Comparison of ENCODE assay signal across 8 cellular contexts in the genomic region with DNA sequence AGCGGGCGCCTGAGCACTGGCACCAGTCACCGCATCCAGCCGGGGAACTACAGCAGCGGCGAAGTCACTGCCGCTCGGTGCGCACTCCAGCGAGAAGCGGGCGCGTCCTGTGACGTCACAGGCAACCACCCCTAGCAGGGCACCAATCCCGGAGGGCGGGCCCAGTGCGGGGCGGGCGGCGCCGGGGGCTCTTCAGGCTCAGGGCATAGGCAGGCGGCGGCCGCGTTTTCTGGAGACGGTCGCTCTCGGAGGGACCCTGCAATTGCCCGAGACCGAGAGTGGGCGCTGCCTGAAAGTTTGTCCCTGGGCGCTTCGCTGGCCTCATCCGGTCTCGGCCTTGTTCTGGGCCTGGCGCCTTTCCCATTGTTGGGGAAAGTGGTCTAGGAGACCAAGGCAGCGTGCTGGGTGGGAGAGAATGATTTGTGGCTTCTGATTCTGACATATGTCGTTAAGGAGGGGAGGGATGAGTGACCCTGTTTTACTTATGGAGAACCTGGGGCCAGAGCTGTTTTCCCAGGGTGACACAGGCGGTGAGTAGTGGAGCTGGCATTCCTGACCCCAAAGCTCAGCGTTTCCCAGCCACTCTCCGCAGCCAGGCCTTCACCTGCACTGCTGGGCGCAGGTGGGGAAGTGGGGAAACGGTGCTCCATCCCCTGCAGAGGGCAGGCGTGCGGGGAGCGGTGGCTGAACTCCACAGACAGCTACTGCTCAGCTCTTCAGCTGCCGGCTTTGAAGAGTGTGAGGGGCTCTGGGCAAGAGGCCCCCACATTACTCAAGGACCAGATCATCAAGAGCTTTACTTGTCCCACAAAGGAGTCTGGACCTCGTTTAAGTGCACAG. TPM values are rescaled to one million over a fixed set of nuclear protein-coding genes. Genes with fewer than 3 reads are reported as not detected.
DNase-seq lines count a peak whose midpoint lies in the region; ATAC-seq, FAIRE-seq and TF ChIP-seq lines count a peak whose summit lies in the region.
"Not testable (repeated sequence)": the region's sequence is repeated elsewhere in the genome, so short reads cannot be mapped to it uniquely, and the experiment has no call there.

TSS of gene FAHD2B (minus strand) at position 111 of the 840 bp plus-strand sequence. CDS start 3,176 bp downstream, outside the sequence.

- H3K27me3 ChIP-seq in pancreas: not testable (repeated sequence)

- H3K9me3 ChIP-seq in pancreas: not testable (repeated sequence)

- not testable (repeated sequence) for H3K27me3 Mint-ChIP-seq in activated naive CD8-positive, alpha-beta T cell; glutamatergic neuron (ENCODE audit: unreplicated experiment)

- H3K4me3 Mint-ChIP-seq in activated naive CD8-positive, alpha-beta T cell: peak within 1 kb of the TSS; percentile 80
- H3K4me3 Mint-ChIP-seq in glutamatergic neuron (ENCODE audit: unreplicated experiment): peak within 1 kb of the TSS; percentile 83

- not testable (repeated sequence) for H3K36me3 ChIP-seq in pancreas

- not testable (repeated sequence) for TF ChIP-seq CTCF in glutamatergic neuron (IDR thresholded peaks at IDR 0.05; ENCODE audit: partially characterized antibody, unreplicated experiment); pancreas (IDR thresholded peaks at IDR 0.05)

- peak within 1 kb of the TSS in 2 of 4 donors; percentile 19 to 49 for H3K27ac ChIP-seq in pancreas
- not testable (repeated sequence) for H3K27ac ChIP-seq in substantia nigra (ENCODE audit: low read depth, low read length, poor library complexity, severe bottlenecking)

- intact Hi-C loops in T-helper 1 cell treated with Interleukin-12 subunit alpha and Interleukin-12 subunit beta and Interleukin-4 antibody, amounts not matched to agents 30 ng/mL and 1 ng/mL, for 36 hours (cut with micrococcal nuclease): loop anchor here (1.0 kb wide), 1 partner anchor 132 kb away; no protein-coding TSS in a partner anchor
- intact Hi-C loops in pancreas (cut with DNase I): not testable (repeated sequence)

- not testable (repeated sequence) for H3K27ac Mint-ChIP-seq in activated naive CD8-positive, alpha-beta T cell; glutamatergic neuron (ENCODE audit: unreplicated experiment)

- not testable (repeated sequence) for H3K36me3 Mint-ChIP-seq in activated naive CD8-positive, alpha-beta T cell; glutamatergic neuron (ENCODE audit: unreplicated experiment)

- peak; percentile 8 for DNase-seq in NCI-H1092 (lab: John Stamatoyannopoulos, UW)
- peak; percentile 82 for DNase-seq in glutamatergic neuron
- DNase-seq in pancreas: peak; percentile 75 to 92 (median 88)
- peak in 46 of 49 donors; percentile 12 to 89 (median 66) for DNase-seq in substantia nigra (lab: John Stamatoyannopoulos, UW)

- FAIRE-seq in pancreas (lab: Jason Lieb, UNC): not testable (repeated sequence)

- H3K4me1 ChIP-seq in pancreas: not testable (repeated sequence)

- WGBS in pancreas, 2 donors: 1 to 2% methylated on average over 30 to 42 of the region's 48 CpGs

- not testable (repeated sequence) for H3K4me1 Mint-ChIP-seq in activated naive CD8-positive, alpha-beta T cell (ENCODE audit: low read depth); glutamatergic neuron (ENCODE audit: low read depth, unreplicated experiment)

- H3K9me3 Mint-ChIP-seq in activated naive CD8-positive, alpha-beta T cell (ENCODE audit: low read depth); glutamatergic neuron (ENCODE audit: unreplicated experiment): not testable (repeated sequence)

- ATAC-seq in HG02678 (IDR thresholded peaks at IDR 0.05; ENCODE audit: unreplicated experiment): peak; percentile 94
- ATAC-seq in pancreas: peak; percentile 93 to 97 (median 96)

- H3K4me3 ChIP-seq in GM08714 (ENCODE audit: low read length): peak within 1 kb of the TSS; percentile 17; the same call in 1 of the 2 replicates
- peak within 1 kb of the TSS in 3 of 4 donors; percentile 10 to 42 (median 35) for H3K4me3 ChIP-seq in pancreas

RNA-seq across cellular contexts. Expression of gene FAHD2B, which starts in this region (rescaled TPM):
- total RNA-seq in T-helper 1 cell treated with Interleukin-12 subunit alpha and Interleukin-12 subunit beta and Interleukin-4 antibody, amounts not matched to agents 30 ng/mL and 1 ng/mL, for 36 hours: 24.4 and 24.8 TPM in 2 replicates
- total RNA-seq in glutamatergic neuron (ENCODE audit: unreplicated experiment) (21.2 TPM), pancreas (10 to 100 TPM in 1 of 6 donors, 1 to 10 TPM in 5; 6.9 to 10.1 (median 8.0) TPM)
- 10 to 100 TPM; 10.5 to 13.8 TPM for polyA plus RNA-seq in pancreas

Comparison
In these comparisons a context has a peak if more than half of its experiments do, and no peak if none do; other contexts are left out.
1. DNase-seq: peak in every context shown above with its lines; median percentile 88 in pancreas; 82 in glutamatergic neuron; 66 in substantia nigra; 8 in NCI-H1092.